In genomic region chr1:220527279-220528048, GRCh38 we compare ENCODE assay signal across 8 cellular contexts. TPM values are rescaled to one million over a fixed set of nuclear protein-coding genes. Genes with fewer than 3 reads are reported as not detected.
A peak's percentile ranks its signal among the peaks of the same experiment; 100 is the strongest.
DNase-seq lines count a peak whose midpoint lies in the region; ATAC-seq and TF ChIP-seq lines count a peak whose summit lies in the region.

No MANE protein-coding gene starts in this region.

- 11% methylated on average over 8 of the region's 32 CpGs for WGBS in mammary epithelial cell (ENCODE audit: low coverage, missing lambda C conversion rate)

- H3K79me2 ChIP-seq in mammary epithelial cell (ENCODE audit: insufficient read depth, low read length), result peaks cover 36% of the 10 kb centered on the region

- CTCF ChIA-PET in AG04449 (lab: Yijun Ruan, JAX), result no interaction called here
- CTCF ChIA-PET in mammary epithelial cell (lab: Charles Lee; ENCODE audit: low non-redundant PET), result no interaction called here

- POLR2A ChIA-PET in AG04449 (lab: Yijun Ruan, JAX), result no interaction called here

- H3K4me3 Mint-ChIP-seq in immature natural killer cell, result peak overlapping the region; percentile 53 to 85 (median 79)

- H2AFZ ChIP-seq in mammary epithelial cell (ENCODE audit: low read depth, low read length), result peak overlapping the region; percentile 99

- H3K36me3 ChIP-seq in mammary epithelial cell (ENCODE audit: insufficient read depth, low read length) (no peaks in the 10 kb centered on the region), skeletal muscle satellite cell (ENCODE audit: insufficient read depth, low read length) (no peaks in the 10 kb centered on the region)

- TSS peak; percentile 40 for BruUV-seq in mammary epithelial cell (replicated peaks; lab: Mats Ljungman, UMichigan)

- no peaks in the 10 kb centered on the region for H3K9me3 ChIP-seq in mammary epithelial cell (replicated peaks; ENCODE audit: insufficient read depth, low read length)
- no peaks in the 10 kb centered on the region for H3K9me3 ChIP-seq in skeletal muscle satellite cell (replicated peaks; ENCODE audit: low read length)

- peaks cover 4 to 5% (median 4%) of the 10 kb centered on the region in 3 donors for H3K36me3 Mint-ChIP-seq in immature natural killer cell

- no peaks in the 10 kb centered on the region for H3K27me3 ChIP-seq in mammary epithelial cell (ENCODE audit: insufficient read depth, low read length)
- H3K27me3 ChIP-seq in skeletal muscle satellite cell (ENCODE audit: control insufficient read depth, insufficient read depth, low read length), result peaks cover 22% of the 10 kb centered on the region

- no peaks in the 10 kb centered on the region for H4K20me1 ChIP-seq in mammary epithelial cell (ENCODE audit: insufficient read depth, low read length)

- H3K27ac Mint-ChIP-seq in immature natural killer cell, result no peak overlapping the region

- peaks cover 13 to 29% (median 26%) of the 10 kb centered on the region in 3 donors for H3K27me3 Mint-ChIP-seq in immature natural killer cell (ENCODE audit: low read depth in 3 of 3)

- peak; percentile 65 for ATAC-seq in GM18873 (IDR thresholded peaks at IDR 0.05; ENCODE audit: low FRiP score, unreplicated experiment)

- H3K9me3 Mint-ChIP-seq in immature natural killer cell, result peaks cover 0 to 22% (median 3%) of the 10 kb centered on the region in 6 donors

- dilution Hi-C loops in mammary epithelial cell (cut with HindIII; ENCODE audit: low sequenced_read_pairs), result no loop called here

- TF ChIP-seq CTCF in AG04449 (IDR thresholded peaks at IDR 0.05; ENCODE audit: insufficient read depth, low read length, missing control alignments) (no peak), mammary epithelial cell (conservative IDR thresholded peaks at IDR 0.05 in 1 of 2, IDR thresholded peaks at IDR 0.05 in 1 of 2; ENCODE audit: extremely low read depth in 1 of 2, insufficient read depth in 1 of 2, low read depth in 1 of 2, low read length in 2 of 2) (no peak)

- peak overlapping the region; percentile 58 for H3K4me3 ChIP-seq in AG04449 (ENCODE audit: low read depth, low read length)
- peak overlapping the region; percentile 68 to 95 (median 95) for H3K4me3 ChIP-seq in mammary epithelial cell (replicated peaks in 1 of 3; ENCODE audit: insufficient read depth in 1 of 3, low read depth in 2 of 3, low read length in 3 of 3)
- H3K4me3 ChIP-seq in skeletal muscle satellite cell (ENCODE audit: low read length), result peak overlapping the region; percentile 79

- H3K4me1 ChIP-seq in mammary epithelial cell (ENCODE audit: insufficient read depth, low read length) (peaks cover 13% of the 10 kb centered on the region), skeletal muscle satellite cell (ENCODE audit: control insufficient read depth, insufficient read depth, low read length) (no peaks in the 10 kb centered on the region)

- DNase-seq in AG04449 (ENCODE audit: low read depth, low spot score), result no peak
- DNase-seq in NCI-H2107 (lab: John Stamatoyannopoulos, UW), result peak; percentile 50
- peak; percentile 5 for DNase-seq in mammary epithelial cell
- no peak for DNase-seq in immature natural killer cell
- DNase-seq in NCI-H187 (lab: John Stamatoyannopoulos, UW), result no peak
- DNase-seq in NOMO-1 (lab: John Stamatoyannopoulos, UW; ENCODE audit: unreplicated experiment in 2 of 2), result no peak

- H3K4me2 ChIP-seq in mammary epithelial cell (ENCODE audit: insufficient read depth, low read depth, low read length) (peak overlapping the region; percentile 85), skeletal muscle satellite cell (ENCODE audit: low read length) (peak overlapping the region; percentile 88)

- H3K4me1 Mint-ChIP-seq in immature natural killer cell, result peaks cover 13 to 20% of the 10 kb centered on the region in 2 donors

- peak overlapping the region; percentile 75 for H3K27ac ChIP-seq in mammary epithelial cell (ENCODE audit: insufficient read depth, low read depth, low read length)

- intact Hi-C loops in mammary epithelial cell (cut with micrococcal nuclease), result loop anchor here (1.0 to 5.0 kb wide), 8 partner anchors 11 to 231 kb away; no protein-coding TSS in a partner anchor

- H3K9ac ChIP-seq in mammary epithelial cell (ENCODE audit: insufficient read depth, low read length) (peak overlapping the region; percentile 61), skeletal muscle satellite cell (ENCODE audit: low read depth, low read length) (peak overlapping the region; percentile 82)

- in situ Hi-C loops in mammary epithelial cell (cut with MboI; ENCODE audit: low sequenced_read_pairs in 2 of 2), result loop anchor here in 1 of 2 donors (25.0 kb wide), 1 partner anchor 240 kb away; no protein-coding TSS in a partner anchor

RNA-seq across cellular contexts. Expression of gene MARK1, which starts 0.5 kb away (rescaled TPM):
- 10 to 100 TPM in 1 of 2 donors, 1 to 10 TPM in 1; 9.3 to 14.7 TPM for total RNA-seq in mammary epithelial cell
- 5.0 TPM for polyA plus RNA-seq in mammary epithelial cell
- 5.9 TPM for polyA minus RNA-seq in mammary epithelial cell
- polyA plus RNA-seq in immature natural killer cell, result not detected
- total RNA-seq in skeletal muscle satellite cell (2012; rRNA removed), result 0.87 and 1.3 TPM in 2 replicates

Comparison
In these comparisons a context has a peak if more than half of its experiments do, and no peak if none do; other contexts are left out.
1. DNase-seq: peak in NCI-H2107 (single experiment) and mammary epithelial cell (single experiment); none in AG04449 (single experiment), immature natural killer cell (0 of 3), NCI-H187 (0 of 2) and NOMO-1 (0 of 2).
2. Peak in every context shown above with its lines, with median percentiles within 50 percentile points of each other: H3K4me3 ChIP-seq.